8 cellular contexts compared by ENCODE assay signal in genomic region chr6:31272431-31272830, GRCh38. TPM values are rescaled to one million over a fixed set of nuclear protein-coding genes. Genes with fewer than 3 reads are reported as not detected.
DNase-seq lines count a peak whose midpoint lies in the region; ATAC-seq and TF ChIP-seq lines count a peak whose summit lies in the region.

No MANE protein-coding gene starts in this region.

- no peaks in the 10 kb centered on the region for H3K9me3 Mint-ChIP-seq in HFFc6
- no peaks in the 10 kb centered on the region for H3K9me3 Mint-ChIP-seq in activated naive CD8-positive, alpha-beta T cell treated with anti-CD3 and anti-CD28 coated beads, Interleukin-2, amount 50 U/mL, for 24 hours
- no peaks in the 10 kb centered on the region for H3K9me3 Mint-ChIP-seq in stimulated activated naive B cell treated with anti-CD40 and anti-IgM and Interleukin-4, amounts not matched to agents 10 μg/mL and 1 μg/mL and 100 μg/mL, for 72 hours

- no peak for ATAC-seq in activated naive CD8-positive, alpha-beta T cell treated with anti-CD3 and anti-CD28 coated beads, Interleukin-2, amount 50 U/mL, for 24 hours
- peak; percentile 5 to 17 for ATAC-seq in stimulated activated naive B cell treated with anti-CD40 and anti-IgM and Interleukin-4, amounts not matched to agents 10 μg/mL and 1 μg/mL and 100 μg/mL, for 72 hours (replicated peaks)
- ATAC-seq in GM18519 (IDR thresholded peaks at IDR 0.05; ENCODE audit: low FRiP score, unreplicated experiment) (no peak), GM21619 (IDR thresholded peaks at IDR 0.05; ENCODE audit: unreplicated experiment) (no peak)

- peaks cover 54% of the 10 kb centered on the region for H3K27me3 ChIP-seq in iPS-20b (ENCODE audit: insufficient read depth, low read length)

- no peaks in the 10 kb centered on the region for H3K36me3 ChIP-seq in iPS-20b (ENCODE audit: insufficient read depth, low read depth, low read length)

- peak overlapping the region; percentile 64 for H3K4me3 ChIP-seq in iPS-20b (ENCODE audit: low read length)

- TF ChIP-seq CTCF in C4-2B (conservative IDR thresholded peaks at IDR 0.05) (no peak), HFFc6 (IDR thresholded peaks at IDR 0.05) (no peak)

- H3K4me1 ChIP-seq in iPS-20b (ENCODE audit: insufficient read depth, low read length) = peaks cover 3% of the 10 kb centered on the region; the same call in 1 of the 2 replicates

- H3K4me3 Mint-ChIP-seq in HFFc6 = peak overlapping the region; percentile 89
- peak overlapping the region; percentile 94 for H3K4me3 Mint-ChIP-seq in activated naive CD8-positive, alpha-beta T cell treated with anti-CD3 and anti-CD28 coated beads, Interleukin-2, amount 50 U/mL, for 24 hours
- H3K4me3 Mint-ChIP-seq in stimulated activated naive B cell treated with anti-CD40 and anti-IgM and Interleukin-4, amounts not matched to agents 10 μg/mL and 1 μg/mL and 100 μg/mL, for 72 hours = peak overlapping the region; percentile 88 to 94

- peak overlapping the region; percentile 80 for H3K27ac Mint-ChIP-seq in HFFc6
- peak overlapping the region; percentile 99 for H3K27ac Mint-ChIP-seq in activated naive CD8-positive, alpha-beta T cell treated with anti-CD3 and anti-CD28 coated beads, Interleukin-2, amount 50 U/mL, for 24 hours
- H3K27ac Mint-ChIP-seq in stimulated activated naive B cell treated with anti-CD40 and anti-IgM and Interleukin-4, amounts not matched to agents 10 μg/mL and 1 μg/mL and 100 μg/mL, for 72 hours = peak overlapping the region; percentile 100

- peak overlapping the region; percentile 88 for H3K27ac ChIP-seq in C4-2B
- no peak overlapping the region for H3K27ac ChIP-seq in iPS-20b (ENCODE audit: low read length)

- H3K36me3 Mint-ChIP-seq in HFFc6 (ENCODE audit: low read depth) = no peaks in the 10 kb centered on the region
- H3K36me3 Mint-ChIP-seq in activated naive CD8-positive, alpha-beta T cell treated with anti-CD3 and anti-CD28 coated beads, Interleukin-2, amount 50 U/mL, for 24 hours (ENCODE audit: low read depth) = peaks cover 34% of the 10 kb centered on the region
- peaks cover 40 to 42% of the 10 kb centered on the region in 2 donors for H3K36me3 Mint-ChIP-seq in stimulated activated naive B cell treated with anti-CD40 and anti-IgM and Interleukin-4, amounts not matched to agents 10 μg/mL and 1 μg/mL and 100 μg/mL, for 72 hours

- H3K9me3 ChIP-seq in iPS-20b (ENCODE audit: insufficient read depth, low read depth, low read length) = no peaks in the 10 kb centered on the region

- peak overlapping the region; percentile 45; the same call in 1 of the 2 replicates for H3K9ac ChIP-seq in iPS-20b (ENCODE audit: low read depth, low read length)

- H3K27me3 Mint-ChIP-seq in HFFc6 (ENCODE audit: insufficient read depth) = peaks cover 9% of the 10 kb centered on the region
- no peaks in the 10 kb centered on the region for H3K27me3 Mint-ChIP-seq in activated naive CD8-positive, alpha-beta T cell treated with anti-CD3 and anti-CD28 coated beads, Interleukin-2, amount 50 U/mL, for 24 hours
- H3K27me3 Mint-ChIP-seq in stimulated activated naive B cell treated with anti-CD40 and anti-IgM and Interleukin-4, amounts not matched to agents 10 μg/mL and 1 μg/mL and 100 μg/mL, for 72 hours = no peaks in the 10 kb centered on the region

- DNase-seq in HFFc6 = no peak
- no peak for DNase-seq in activated naive CD8-positive, alpha-beta T cell treated with anti-CD3 and anti-CD28 coated beads, Interleukin-2, amount 50 U/mL, for 24 hours
- no peak for DNase-seq in stimulated activated naive B cell treated with anti-CD40 and anti-IgM and Interleukin-4, amounts not matched to agents 10 μg/mL and 1 μg/mL and 100 μg/mL, for 72 hours
- DNase-seq in HuH-7.5 (ENCODE audit: low spot score) = no peak

- peaks cover 20% of the 10 kb centered on the region for H3K4me1 Mint-ChIP-seq in HFFc6 (ENCODE audit: low read depth)
- H3K4me1 Mint-ChIP-seq in activated naive CD8-positive, alpha-beta T cell treated with anti-CD3 and anti-CD28 coated beads, Interleukin-2, amount 50 U/mL, for 24 hours = peaks cover 51% of the 10 kb centered on the region
- H3K4me1 Mint-ChIP-seq in stimulated activated naive B cell treated with anti-CD40 and anti-IgM and Interleukin-4, amounts not matched to agents 10 μg/mL and 1 μg/mL and 100 μg/mL, for 72 hours = peaks cover 35 to 65% of the 10 kb centered on the region in 2 donors

RNA-seq across cellular contexts. Expression of gene HLA-C, which starts 0.5 kb away (rescaled TPM):
- total RNA-seq in HFFc6 (2021; fragmentation: NEBNext Ultra II Directional; extraction: Animal tissue kit (Norgen Biotek cat#: 25700)) = 100 to 1,000 TPM in 4 of 6 experiments, 10 to 100 TPM in 2; 88.7 to 148 (median 125) TPM

Comparison
In these comparisons a context has a peak if more than half of its experiments do, and no peak if none do; other contexts are left out.
1. ATAC-seq: peak in stimulated activated naive B cell treated with anti-CD40 and anti-IgM and Interleukin-4, amounts not matched to agents 10 μg/mL and 1 μg/mL and 100 μg/mL, for 72 hours (2 of 2); none in activated naive CD8-positive, alpha-beta T cell treated with anti-CD3 and anti-CD28 coated beads, Interleukin-2, amount 50 U/mL, for 24 hours (single experiment), GM18519 (single experiment) and GM21619 (single experiment).
2. Peak in every context shown above with its lines, with median percentiles within 50 percentile points of each other: H3K27ac Mint-ChIP-seq and H3K4me3 Mint-ChIP-seq.